In genomic region chr9:114691956-114692295, GRCh38 we compare ENCODE assay signal across 1 cellular context.
TF ChIP-seq lines count a peak whose summit lies in the region.

No MANE protein-coding gene starts in this region.

TF ChIP-seq in HCT116, 20 proteins besides CTCF, POLR2A, EP300 and RAD21:
- TF ChIP-seq EGR1 (IDR thresholded peaks at IDR 0.05; ENCODE audit: low read depth) = no peak
- no peak for TF ChIP-seq POLR2AphosphoS5 (IDR thresholded peaks at IDR 0.05; ENCODE audit: low read depth, low read length)
- no peak for TF ChIP-seq REST (IDR thresholded peaks at IDR 0.05; ENCODE audit: low read depth)
- no peak for TF ChIP-seq MAX (IDR thresholded peaks at IDR 0.05)
- TF ChIP-seq YY1 (IDR thresholded peaks at IDR 0.05; ENCODE audit: extremely low read depth, insufficient replicate concordance, low read depth, low read length) = no peak
- TF ChIP-seq CBX3 (IDR thresholded peaks at IDR 0.05; ENCODE audit: low read depth) = no peak
- no peak for TF ChIP-seq SP1 (IDR thresholded peaks at IDR 0.05; ENCODE audit: low read depth)
